Comparison of ENCODE assay signal across 8 cellular contexts in genomic region chrX:109886122-109886761, GRCh38.
DNase-seq lines count a peak whose midpoint lies in the region; ATAC-seq, FAIRE-seq and TF ChIP-seq lines count a peak whose summit lies in the region.

No MANE protein-coding gene starts in this region.

- H3K27ac ChIP-seq in CD4-positive, alpha-beta T cell (ENCODE audit: low read depth, low read length), result no peak overlapping the region
- no peak overlapping the region for H3K27ac ChIP-seq in hepatocyte

- CTCF ChIA-PET in CD4-positive, alpha-beta T cell (lab: Charles Lee), result no interaction called here
- CTCF ChIA-PET in activated naive CD4-positive, alpha-beta T cell treated with anti-CD3 and anti-CD28 coated beads, Interleukin-2, amount 10 ng/mL, durations not matched to agents 7 days and 5 days (lab: Charles Lee), result interaction anchor here (1.0 to 2.6 kb wide), 4 partner anchors 29 to 177 kb away, joined by 3 to 9 read pairs (median 8); no protein-coding TSS in a partner anchor

- no peaks in the 10 kb centered on the region for H3K79me2 ChIP-seq in hepatocyte

- no peaks in the 10 kb centered on the region for H3K9me3 ChIP-seq in CD4-positive, alpha-beta T cell (ENCODE audit: control insufficient read depth, low read length)
- H3K9me3 ChIP-seq in hepatocyte (ENCODE audit: low read depth), result no peaks in the 10 kb centered on the region

- no peak overlapping the region for H3K4me3 Mint-ChIP-seq in CD4-positive, alpha-beta T cell
- no peak overlapping the region for H3K4me3 Mint-ChIP-seq in activated naive CD4-positive, alpha-beta T cell treated with anti-CD3 and anti-CD28 coated beads, Interleukin-2, amount 10 ng/mL, durations not matched to agents 7 days and 5 days
- no peak overlapping the region for H3K4me3 Mint-ChIP-seq in stimulated activated effector memory CD8-positive, alpha-beta T cell treated with anti-CD3 and anti-CD28 coated beads, Interleukin-12 subunit alpha, Interleukin-12 subunit beta, amount 100 ng/mL, for 72 hours

- peaks cover 6% of the 10 kb centered on the region for H3K4me1 Mint-ChIP-seq in CD4-positive, alpha-beta T cell (ENCODE audit: low read depth)
- no peaks in the 10 kb centered on the region for H3K4me1 Mint-ChIP-seq in activated naive CD4-positive, alpha-beta T cell treated with anti-CD3 and anti-CD28 coated beads, Interleukin-2, amount 10 ng/mL, durations not matched to agents 7 days and 5 days
- H3K4me1 Mint-ChIP-seq in stimulated activated effector memory CD8-positive, alpha-beta T cell treated with anti-CD3 and anti-CD28 coated beads, Interleukin-12 subunit alpha, Interleukin-12 subunit beta, amount 100 ng/mL, for 72 hours, result no peaks in the 10 kb centered on the region

- no peaks in the 10 kb centered on the region for H3K9me3 Mint-ChIP-seq in CD4-positive, alpha-beta T cell
- H3K9me3 Mint-ChIP-seq in activated naive CD4-positive, alpha-beta T cell treated with anti-CD3 and anti-CD28 coated beads, Interleukin-2, amount 10 ng/mL, durations not matched to agents 7 days and 5 days, result no peaks in the 10 kb centered on the region
- no peaks in the 10 kb centered on the region for H3K9me3 Mint-ChIP-seq in stimulated activated effector memory CD8-positive, alpha-beta T cell treated with anti-CD3 and anti-CD28 coated beads, Interleukin-12 subunit alpha, Interleukin-12 subunit beta, amount 100 ng/mL, for 72 hours

- no peaks in the 10 kb centered on the region for H3K36me3 ChIP-seq in hepatocyte (replicated peaks; ENCODE audit: insufficient read depth, low read depth)

- WGBS in hepatocyte (ENCODE audit: low lambda C conversion rate, missing lambda C conversion rate), result 52% methylated on average over 4 of the region's 4 CpGs

- no peaks in the 10 kb centered on the region for H3K27me3 ChIP-seq in CD4-positive, alpha-beta T cell (ENCODE audit: control insufficient read depth, insufficient read depth, low read length)
- H3K27me3 ChIP-seq in hepatocyte, result no peaks in the 10 kb centered on the region

- H3K4me1 ChIP-seq in hepatocyte (ENCODE audit: insufficient read depth), result no peaks in the 10 kb centered on the region

- POLR2A ChIA-PET in CD4-positive, alpha-beta T cell (lab: Charles Lee), result no interaction called here

- H2AFZ ChIP-seq in hepatocyte, result no peak overlapping the region

- H4K20me1 ChIP-seq in hepatocyte (ENCODE audit: insufficient read depth, poor library complexity, severe bottlenecking), result no peaks in the 10 kb centered on the region

- H3K4me3 ChIP-seq in hepatocyte, result no peak overlapping the region

- H3K4me2 ChIP-seq in hepatocyte, result no peak overlapping the region

- intact Hi-C loops in CD4-positive, alpha-beta T cell (cut with DNase I, micrococcal nuclease), result loop anchor here (1.0 to 10.0 kb wide), 3 partner anchors 171 to 401 kb away; partner anchors contain the start of gene GUCY2F (in 1 of the 2)

- no peak overlapping the region for H3K27ac Mint-ChIP-seq in CD4-positive, alpha-beta T cell
- no peak overlapping the region for H3K27ac Mint-ChIP-seq in activated naive CD4-positive, alpha-beta T cell treated with anti-CD3 and anti-CD28 coated beads, Interleukin-2, amount 10 ng/mL, durations not matched to agents 7 days and 5 days
- H3K27ac Mint-ChIP-seq in stimulated activated effector memory CD8-positive, alpha-beta T cell treated with anti-CD3 and anti-CD28 coated beads, Interleukin-12 subunit alpha, Interleukin-12 subunit beta, amount 100 ng/mL, for 72 hours, result no peak overlapping the region

- H3K36me3 Mint-ChIP-seq in CD4-positive, alpha-beta T cell (ENCODE audit: low read depth), result no peaks in the 10 kb centered on the region
- no peaks in the 10 kb centered on the region for H3K36me3 Mint-ChIP-seq in activated naive CD4-positive, alpha-beta T cell treated with anti-CD3 and anti-CD28 coated beads, Interleukin-2, amount 10 ng/mL, durations not matched to agents 7 days and 5 days
- no peaks in the 10 kb centered on the region for H3K36me3 Mint-ChIP-seq in stimulated activated effector memory CD8-positive, alpha-beta T cell treated with anti-CD3 and anti-CD28 coated beads, Interleukin-12 subunit alpha, Interleukin-12 subunit beta, amount 100 ng/mL, for 72 hours

- peak; percentile 100 for FAIRE-seq in GM19239 (lab: Jason Lieb, UNC)

- no peak for ATAC-seq in CD4-positive, alpha-beta T cell (ENCODE audit: poor library complexity)
- no peak for ATAC-seq in stimulated activated effector memory CD8-positive, alpha-beta T cell treated with anti-CD3 and anti-CD28 coated beads, Interleukin-12 subunit alpha, Interleukin-12 subunit beta, amount 100 ng/mL, for 72 hours
- ATAC-seq in GM21367 (IDR thresholded peaks at IDR 0.05; ENCODE audit: unreplicated experiment), result no peak

- no peaks in the 10 kb centered on the region for H3K27me3 Mint-ChIP-seq in CD4-positive, alpha-beta T cell
- H3K27me3 Mint-ChIP-seq in activated naive CD4-positive, alpha-beta T cell treated with anti-CD3 and anti-CD28 coated beads, Interleukin-2, amount 10 ng/mL, durations not matched to agents 7 days and 5 days, result peaks cover 7% of the 10 kb centered on the region

- DNase-seq in CD4-positive, alpha-beta T cell, result peak in 4 of 10 experiments; percentile 1 to 6 (median 2)
- DNase-seq in GM19239 (ENCODE audit: insufficient read length, low spot score) (peak; percentile 23), NCI-H69 (lab: John Stamatoyannopoulos, UW) (peak; percentile 45), hepatocyte (ENCODE audit: low spot score) (peak; percentile 42)
- peak; percentile 39 for DNase-seq in activated naive CD4-positive, alpha-beta T cell treated with anti-CD3 and anti-CD28 coated beads, Interleukin-2, amount 10 ng/mL, durations not matched to agents 7 days and 5 days
- peak; percentile 2 to 8 for DNase-seq in stimulated activated CD8-positive, alpha-beta memory T cell treated with anti-CD3 and anti-CD28 coated beads, Interleukin-2, amount 100 ng/mL, for 48 hours (ENCODE audit: low read depth in 2 of 2)
- no peak for DNase-seq in stimulated activated effector memory CD8-positive, alpha-beta T cell treated with anti-CD3 and anti-CD28 coated beads, Interleukin-12 subunit alpha, Interleukin-12 subunit beta, amount 100 ng/mL, for 72 hours (ENCODE audit: low spot score in 2 of 2)

- no peaks in the 10 kb centered on the region for H3K9me2 ChIP-seq in hepatocyte (replicated peaks; ENCODE audit: insufficient read depth)

- TF ChIP-seq CTCF in CD4-positive, alpha-beta T cell (IDR thresholded peaks at IDR 0.05), result peak; percentile 47
- TF ChIP-seq CTCF in hepatocyte (IDR thresholded peaks at IDR 0.05; ENCODE audit: poor library complexity), result peak; percentile 54

Comparison
In these comparisons a context has a peak if more than half of its experiments do, and no peak if none do; other contexts are left out.
1. DNase-seq: peak in GM19239 (single experiment), NCI-H69 (single experiment), activated naive CD4-positive, alpha-beta T cell treated with anti-CD3 and anti-CD28 coated beads, Interleukin-2, amount 10 ng/mL, durations not matched to agents 7 days and 5 days (single experiment), hepatocyte (single experiment) and stimulated activated CD8-positive, alpha-beta memory T cell treated with anti-CD3 and anti-CD28 coated beads, Interleukin-2, amount 100 ng/mL, for 48 hours (2 of 2); none in stimulated activated effector memory CD8-positive, alpha-beta T cell treated with anti-CD3 and anti-CD28 coated beads, Interleukin-12 subunit alpha, Interleukin-12 subunit beta, amount 100 ng/mL, for 72 hours (0 of 2).